ENCODE assay signal across 34 cellular contexts in genomic region chr12:122584177-122584576, GRCh38.
"Had no signal": no experiment of that assay in that cellular context is flagged by ENCODE, and none has a peak within 500 bp of the region (broad histone marks: within the 10 kb centered on the region; RNA-seq: fewer than 3 reads in every experiment).

No MANE protein-coding gene starts in this region.

- H3K4me1 ChIP-seq: body of pancreas, breast epithelium had no signal

- H3K9me3 ChIP-seq: body of pancreas, breast epithelium had no signal

- H3K27ac Mint-ChIP-seq: activated B cell treated with CpG ODN at 0.5 μM for 24 hours; activated CD4-positive, alpha-beta memory T cell treated with anti-CD3 and anti-CD28 coated beads for 36 hours; activated CD4-positive, alpha-beta T cell treated with anti-CD3 and anti-CD28 coated beads, Interleukin-2, amount 10 ng/mL, durations not matched to agents 24 days and 14 days; activated CD8-positive, alpha-beta T cell treated with anti-CD3 and anti-CD28 coated beads for 36 hours; activated naive CD4-positive, alpha-beta T cell treated with anti-CD3 and anti-CD28 coated beads, Interleukin-2, amount 10 ng/mL, durations not matched to agents 7 days and 5 days; activated naive CD4-positive, alpha-beta T cell treated with anti-CD3 and anti-CD28 coated beads, Interleukin-2, amount 50 U/mL, for 24 hours; activated naive CD8-positive, alpha-beta T cell; activated naive CD8-positive, alpha-beta T cell treated with anti-CD3 and anti-CD28 coated beads, Interleukin-2, amount 10 ng/mL, durations not matched to agents 7 days and 5 days; activated naive CD8-positive, alpha-beta T cell treated with anti-CD3 and anti-CD28 coated beads, Interleukin-2, amount 50 U/mL, for 24 hours; activated T-cell treated with anti-CD3 and anti-CD28 coated beads, Interleukin-2, amount 50 U/mL, for 72 hours; activated T-helper 2 cell treated with anti-CD3 and anti-CD28 coated beads, Interferon-gamma antibody, Interleukin-2, Interleukin-4, amounts not matched to agents 10 μg/mL and 5 μg/mL and 100 μg/mL, durations not matched to agents 14 hours and 24 hours and 36 hours; T-helper 1 cell treated with Interleukin-12 subunit alpha and Interleukin-12 subunit beta and Interleukin-4 antibody, amounts not matched to agents 30 μg/mL and 1 μg/mL, for 36 hours; T-helper 2 cell treated with Interferon-gamma antibody and Interleukin-4, amounts not matched to agents 5 μg/mL and 100 μg/mL, for 36 hours had no signal

- H3K4me1 Mint-ChIP-seq: activated B cell treated with CpG ODN at 0.5 μM for 24 hours; activated CD4-positive, alpha-beta T cell treated with anti-CD3 and anti-CD28 coated beads, Interleukin-2, amount 10 ng/mL, durations not matched to agents 24 days and 14 days; activated naive CD4-positive, alpha-beta T cell treated with anti-CD3 and anti-CD28 coated beads, Interleukin-2, amount 10 ng/mL, durations not matched to agents 7 days and 5 days; activated naive CD4-positive, alpha-beta T cell treated with anti-CD3 and anti-CD28 coated beads, Interleukin-2, amount 50 U/mL, for 24 hours; activated naive CD8-positive, alpha-beta T cell treated with anti-CD3 and anti-CD28 coated beads, Interleukin-2, amount 10 ng/mL, durations not matched to agents 7 days and 5 days; activated naive CD8-positive, alpha-beta T cell treated with anti-CD3 and anti-CD28 coated beads, Interleukin-2, amount 50 U/mL, for 24 hours had no signal

- DNase-seq: activated B cell treated with CpG ODN at 0.5 μM for 24 hours; activated CD4-positive, alpha-beta memory T cell treated with anti-CD3 and anti-CD28 coated beads for 36 hours; activated CD4-positive, alpha-beta T cell treated with anti-CD3 and anti-CD28 coated beads for 4 hours; activated CD4-positive, alpha-beta T cell treated with anti-CD3 and anti-CD28 coated beads, Interleukin-2, amount 10 ng/mL, durations not matched to agents 24 days and 14 days; activated CD4-positive, alpha-beta T cell treated with anti-CD3 and anti-CD28 coated beads, Interleukin-2, amount 50 U/mL, for 1 hour; activated CD4-positive, alpha-beta T cell treated with anti-CD3 and anti-CD28 coated beads, Interleukin-2, amount 50 U/mL, for 4 hours; activated CD4-positive, CD25-positive, alpha-beta regulatory T cell treated with anti-CD3 and anti-CD28 coated beads, Interleukin-2, amount 50 U/mL, for 72 hours; activated CD8-positive, alpha-beta memory T cell treated with anti-CD3 and anti-CD28 coated beads, Interleukin-2, amount 50 U/mL, for 4 hours; activated CD8-positive, alpha-beta T cell treated with anti-CD3 and anti-CD28 coated beads for 36 hours; activated effector memory CD4-positive, alpha-beta T cell treated with Interleukin-2 at 50 U/mL for 16 hours; activated gamma-delta T cell; activated naive CD4-positive, alpha-beta T cell treated with anti-CD3 and anti-CD28 coated beads, Interleukin-2, amount 10 ng/mL, durations not matched to agents 7 days and 5 days; activated naive CD4-positive, alpha-beta T cell treated with Interleukin-2 at 50 U/mL for 16 hours; activated naive CD8-positive, alpha-beta T cell treated with anti-CD3 and anti-CD28 coated beads, Interleukin-2, amount 10 ng/mL, durations not matched to agents 7 days and 5 days; activated naive CD8-positive, alpha-beta T cell treated with anti-CD3 and anti-CD28 coated beads, Interleukin-2, amount 50 U/mL, for 24 hours; activated T-cell treated with anti-CD3 and anti-CD28 coated beads for 4 hours; activated T-cell treated with anti-CD3 and anti-CD28 coated beads, Interleukin-2, amount 50 U/mL, for 1 hour; activated T-cell treated with anti-CD3 and anti-CD28 coated beads, Interleukin-2, amount 50 U/mL, for 4 hours; activated T-cell treated with anti-CD3 and anti-CD28 coated beads, Interleukin-2, amount 50 U/mL, for 72 hours; amygdala; aorta; body of pancreas; brain microvascular endothelial cell; central memory CD4-positive, alpha-beta T cell; T-helper 1 cell; T-helper 2 cell; T-helper 9 cell had no signal

- H3K27ac ChIP-seq: body of pancreas, brain microvascular endothelial cell, breast epithelium, VCaP had no signal

- H3K27me3 ChIP-seq: body of pancreas, brain microvascular endothelial cell, breast epithelium had no signal

- H3K9me3 Mint-ChIP-seq: activated B cell treated with CpG ODN at 0.5 μM for 24 hours; activated CD4-positive, alpha-beta memory T cell treated with anti-CD3 and anti-CD28 coated beads for 36 hours; activated CD4-positive, alpha-beta T cell treated with anti-CD3 and anti-CD28 coated beads, Interleukin-2, amount 10 ng/mL, durations not matched to agents 24 days and 14 days; activated CD8-positive, alpha-beta T cell treated with anti-CD3 and anti-CD28 coated beads for 36 hours; activated naive CD4-positive, alpha-beta T cell treated with anti-CD3 and anti-CD28 coated beads, Interleukin-2, amount 10 ng/mL, durations not matched to agents 7 days and 5 days; activated naive CD4-positive, alpha-beta T cell treated with anti-CD3 and anti-CD28 coated beads, Interleukin-2, amount 50 U/mL, for 24 hours; activated naive CD8-positive, alpha-beta T cell treated with anti-CD3 and anti-CD28 coated beads, Interleukin-2, amount 10 ng/mL, durations not matched to agents 7 days and 5 days; activated naive CD8-positive, alpha-beta T cell treated with anti-CD3 and anti-CD28 coated beads, Interleukin-2, amount 50 U/mL, for 24 hours; activated T-cell treated with anti-CD3 and anti-CD28 coated beads, Interleukin-2, amount 50 U/mL, for 4 hours; activated T-cell treated with anti-CD3 and anti-CD28 coated beads, Interleukin-2, amount 50 U/mL, for 72 hours; activated T-helper 2 cell treated with anti-CD3 and anti-CD28 coated beads, Interferon-gamma antibody, Interleukin-2, Interleukin-4, amounts not matched to agents 10 μg/mL and 5 μg/mL and 100 μg/mL, durations not matched to agents 14 hours and 24 hours and 36 hours; T-helper 1 cell treated with Interleukin-12 subunit alpha and Interleukin-12 subunit beta and Interleukin-4 antibody, amounts not matched to agents 30 μg/mL and 1 μg/mL, for 36 hours; T-helper 2 cell treated with Interferon-gamma antibody and Interleukin-4, amounts not matched to agents 5 μg/mL and 100 μg/mL, for 36 hours had no signal

- H3K36me3 ChIP-seq: breast epithelium had no signal

- ATAC-seq: activated CD8-positive, alpha-beta T cell treated with anti-CD3 and anti-CD28 coated beads for 36 hours; activated naive CD8-positive, alpha-beta T cell treated with anti-CD3 and anti-CD28 coated beads, Interleukin-2, amount 50 U/mL, for 24 hours; activated T-cell treated with anti-CD3 and anti-CD28 coated beads, Interleukin-2, amount 50 U/mL, for 4 hours; activated T-cell treated with anti-CD3 and anti-CD28 coated beads, Interleukin-2, amount 50 U/mL, for 72 hours; body of pancreas had no signal

- H3K4me3 Mint-ChIP-seq: activated B cell treated with CpG ODN at 0.5 μM for 24 hours; activated CD4-positive, alpha-beta memory T cell treated with anti-CD3 and anti-CD28 coated beads for 36 hours; activated CD4-positive, alpha-beta T cell treated with anti-CD3 and anti-CD28 coated beads, Interleukin-2, amount 10 ng/mL, durations not matched to agents 24 days and 14 days; activated CD8-positive, alpha-beta T cell treated with anti-CD3 and anti-CD28 coated beads for 36 hours; activated naive CD4-positive, alpha-beta T cell treated with anti-CD3 and anti-CD28 coated beads, Interleukin-2, amount 10 ng/mL, durations not matched to agents 7 days and 5 days; activated naive CD4-positive, alpha-beta T cell treated with anti-CD3 and anti-CD28 coated beads, Interleukin-2, amount 50 U/mL, for 24 hours; activated naive CD8-positive, alpha-beta T cell; activated naive CD8-positive, alpha-beta T cell treated with anti-CD3 and anti-CD28 coated beads, Interleukin-2, amount 10 ng/mL, durations not matched to agents 7 days and 5 days; activated naive CD8-positive, alpha-beta T cell treated with anti-CD3 and anti-CD28 coated beads, Interleukin-2, amount 50 U/mL, for 24 hours; activated T-cell treated with anti-CD3 and anti-CD28 coated beads, Interleukin-2, amount 50 U/mL, for 4 hours; activated T-cell treated with anti-CD3 and anti-CD28 coated beads, Interleukin-2, amount 50 U/mL, for 72 hours; T-helper 1 cell treated with Interleukin-12 subunit alpha and Interleukin-12 subunit beta and Interleukin-4 antibody, amounts not matched to agents 30 μg/mL and 1 μg/mL, for 36 hours; T-helper 2 cell treated with Interferon-gamma antibody and Interleukin-4, amounts not matched to agents 5 μg/mL and 100 μg/mL, for 36 hours had no signal

- H3K4me3 ChIP-seq: body of pancreas, breast epithelium had no signal
